Comparison of ENCODE assay signal across 33 cellular contexts in the genomic region with DNA sequence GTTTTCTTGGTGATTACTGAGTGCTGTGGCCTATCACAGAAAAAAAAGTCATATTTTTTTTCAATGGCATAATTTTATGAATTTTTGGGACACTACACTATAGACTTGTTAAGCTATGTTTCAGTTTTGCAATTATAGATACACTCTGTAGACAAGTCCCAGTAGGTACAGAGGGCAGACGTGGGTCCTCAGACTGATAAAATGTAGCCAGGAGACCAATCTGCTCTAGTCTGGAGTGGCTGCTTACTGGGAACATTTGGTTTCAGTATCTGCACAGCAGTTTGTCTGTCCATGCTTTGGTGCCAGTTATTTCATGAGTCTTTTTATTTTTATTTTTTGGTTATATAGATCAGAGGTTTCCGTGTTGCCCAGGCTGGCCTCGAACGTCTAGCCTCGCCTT. TPM values are rescaled to one million over a fixed set of nuclear protein-coding genes. Genes with fewer than 3 reads are reported as not detected.
"Had no signal": no experiment of that assay in that cellular context is flagged by ENCODE, and none has a peak within 500 bp of the region (broad histone marks: within the 10 kb centered on the region; RNA-seq: fewer than 3 reads in every experiment).

No MANE protein-coding gene starts in this region.

- ATAC-seq: activated CD8-positive, alpha-beta T cell treated with anti-CD3 and anti-CD28 coated beads for 36 hours; activated naive CD4-positive, alpha-beta T cell treated with anti-CD3 and anti-CD28 coated beads, Interleukin-2, amount 50 U/mL, for 72 hours; activated T-cell treated with anti-CD3 and anti-CD28 coated beads, Interleukin-2, amount 50 U/mL, for 4 hours; activated T-cell treated with anti-CD3 and anti-CD28 coated beads, Interleukin-2, amount 50 U/mL, for 72 hours; activated T-helper 17 cell treated with anti-CD3 and anti-CD28 coated beads, Interleukin-2, amount 50 U/mL, for 72 hours; body of pancreas had no signal

- H3K4me3 ChIP-seq: adrenal gland, body of pancreas, breast epithelium had no signal

- H3K27me3 ChIP-seq: adrenal gland, body of pancreas, brain microvascular endothelial cell, breast epithelium had no signal

- DNase-seq: activated B cell treated with CpG ODN at 0.5 μM for 24 hours; activated CD4-positive, alpha-beta memory T cell treated with anti-CD3 and anti-CD28 coated beads for 36 hours; activated CD4-positive, alpha-beta T cell treated with anti-CD3 and anti-CD28 coated beads for 4 hours; activated CD4-positive, alpha-beta T cell treated with anti-CD3 and anti-CD28 coated beads, Interleukin-2, amount 10 ng/mL, durations not matched to agents 24 days and 14 days; activated CD4-positive, alpha-beta T cell treated with anti-CD3 and anti-CD28 coated beads, Interleukin-2, amount 50 U/mL, for 1 hour; activated CD4-positive, alpha-beta T cell treated with anti-CD3 and anti-CD28 coated beads, Interleukin-2, amount 50 U/mL, for 4 hours; activated CD4-positive, CD25-positive, alpha-beta regulatory T cell treated with anti-CD3 and anti-CD28 coated beads, Interleukin-2, amount 50 U/mL, for 72 hours; activated CD8-positive, alpha-beta memory T cell treated with anti-CD3 and anti-CD28 coated beads, Interleukin-2, amount 50 U/mL, for 4 hours; activated CD8-positive, alpha-beta T cell treated with anti-CD3 and anti-CD28 coated beads for 36 hours; activated effector memory CD4-positive, alpha-beta T cell treated with anti-CD3 and anti-CD28 coated beads, Interleukin-2, amount 50 U/mL, for 16 hours; activated gamma-delta T cell treated with Interleukin-2 at 50 U/mL for 16 hours; activated naive CD4-positive, alpha-beta T cell; activated naive CD4-positive, alpha-beta T cell treated with anti-CD3 and anti-CD28 coated beads for 36 hours; activated naive CD4-positive, alpha-beta T cell treated with anti-CD3 and anti-CD28 coated beads, Interleukin-2, amount 50 U/mL, for 16 hours; activated naive CD8-positive, alpha-beta T cell treated with anti-CD3 and anti-CD28 coated beads for 36 hours; activated T-cell treated with anti-CD3 and anti-CD28 coated beads for 4 hours; activated T-cell treated with anti-CD3 and anti-CD28 coated beads, Interleukin-2, amount 50 U/mL, for 1 hour; activated T-cell treated with anti-CD3 and anti-CD28 coated beads, Interleukin-2, amount 50 U/mL, for 4 hours; activated T-cell treated with anti-CD3 and anti-CD28 coated beads, Interleukin-2, amount 50 U/mL, for 72 hours; adrenal gland; amniotic stem cell; aorta; body of pancreas; brain microvascular endothelial cell; caudate nucleus; SW 1271; T-helper 1 cell; T-helper 2 cell; T-helper 9 cell had no signal

- H3K27ac ChIP-seq: adrenal gland, body of pancreas, brain microvascular endothelial cell, breast epithelium, VCaP had no signal

- H3K36me3 ChIP-seq: brain microvascular endothelial cell, breast epithelium had no signal

- H3K9me3 ChIP-seq: adrenal gland, breast epithelium had no signal

RNA-seq across cellular contexts. Expression of gene ITGA9, which starts 35.8 kb away (rescaled TPM):
- total RNA-seq: activated B cell treated with CpG ODN at 0.5 μM for 24 hours; activated CD8-positive, alpha-beta T cell treated with anti-CD3 and anti-CD28 coated beads for 36 hours had no signal
